Comparison of ENCODE assay signal across 29 cellular contexts in the genomic region with DNA sequence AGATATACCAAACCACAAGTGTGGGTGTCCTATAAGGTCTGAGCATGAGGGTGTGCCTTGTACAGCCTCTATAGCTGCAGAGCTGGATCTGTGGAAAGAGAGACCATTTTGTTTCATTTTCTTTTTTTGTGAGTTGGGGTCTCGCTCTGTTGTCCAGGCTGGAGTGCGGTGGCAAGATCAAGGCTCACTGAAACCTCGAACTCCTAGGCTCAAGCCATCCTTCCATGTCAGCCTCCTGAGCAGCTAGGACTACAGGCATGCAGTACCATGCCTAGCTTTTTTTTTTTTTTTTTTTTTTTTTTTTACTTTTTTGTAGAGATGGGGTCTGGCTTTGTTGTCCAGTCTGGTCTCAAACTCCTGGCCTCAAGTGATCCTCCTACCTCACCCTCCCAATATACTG.
"Had no signal": no experiment of that assay in that cellular context is flagged by ENCODE, and none has a peak within 500 bp of the region (broad histone marks: within the 10 kb centered on the region; RNA-seq: fewer than 3 reads in every experiment).

No MANE protein-coding gene starts in this region.

- FAIRE-seq: endometrium, frontal cortex had no signal

- H3K4me1 ChIP-seq: ascending aorta, breast epithelium had no signal

- H3K9me3 ChIP-seq: ascending aorta, breast epithelium had no signal

- H3K27ac ChIP-seq: ascending aorta, breast epithelium, cardiac muscle cell had no signal

- H3K27me3 ChIP-seq: ascending aorta, breast epithelium, cardiac muscle cell had no signal

- ATAC-seq: activated naive CD4-positive, alpha-beta T cell treated with anti-CD3 and anti-CD28 coated beads, Interleukin-2, amount 50 U/mL, for 72 hours; esophagus mucosa; T-helper 17 cell had no signal

- H3K4me3 ChIP-seq: ascending aorta, breast epithelium, cardiac muscle cell had no signal

- DNase-seq: activated CD4-positive, alpha-beta memory T cell treated with anti-CD3 and anti-CD28 coated beads, Interleukin-2, amount 10 ng/mL, durations not matched to agents 7 days and 5 days; activated CD4-positive, alpha-beta T cell treated with anti-CD3 and anti-CD28 coated beads for 1 hour; activated CD4-positive, alpha-beta T cell treated with anti-CD3 and anti-CD28 coated beads for 4 hours; activated CD4-positive, alpha-beta T cell treated with anti-CD3 and anti-CD28 coated beads, Interleukin-2, amount 10 ng/mL, durations not matched to agents 7 days and 5 days; activated CD4-positive, alpha-beta T cell treated with anti-CD3 and anti-CD28 coated beads, Interleukin-2, amount 50 U/mL, for 4 hours; activated CD8-positive, alpha-beta memory T cell treated with anti-CD3 and anti-CD28 coated beads, Interleukin-2, amount 50 U/mL, for 48 hours; activated gamma-delta T cell; activated naive CD4-positive, alpha-beta T cell; activated naive CD4-positive, alpha-beta T cell treated with anti-CD3 and anti-CD28 coated beads, Interleukin-2, amount 10 ng/mL, durations not matched to agents 7 days and 5 days; activated naive CD8-positive, alpha-beta T cell treated with anti-CD3 and anti-CD28 coated beads, Interleukin-2, amount 10 ng/mL, durations not matched to agents 7 days and 5 days; activated T-cell treated with anti-CD3 and anti-CD28 coated beads for 4 hours; activated T-cell treated with anti-CD3 and anti-CD28 coated beads, Interleukin-2, amount 50 U/mL, for 24 hours; activated T-cell treated with anti-CD3 and anti-CD28 coated beads, Interleukin-2, amount 50 U/mL, for 72 hours; central memory CD4-positive, alpha-beta T cell; cerebellar nuclear complex; cortex of kidney; effector CD4-positive, alpha-beta T cell; foreskin fibroblast; head of caudate nucleus; T-helper 1 cell; T-helper 17 cell; T1000 had no signal

- H3K36me3 ChIP-seq: breast epithelium, cardiac muscle cell had no signal
